In the genomic region with DNA sequence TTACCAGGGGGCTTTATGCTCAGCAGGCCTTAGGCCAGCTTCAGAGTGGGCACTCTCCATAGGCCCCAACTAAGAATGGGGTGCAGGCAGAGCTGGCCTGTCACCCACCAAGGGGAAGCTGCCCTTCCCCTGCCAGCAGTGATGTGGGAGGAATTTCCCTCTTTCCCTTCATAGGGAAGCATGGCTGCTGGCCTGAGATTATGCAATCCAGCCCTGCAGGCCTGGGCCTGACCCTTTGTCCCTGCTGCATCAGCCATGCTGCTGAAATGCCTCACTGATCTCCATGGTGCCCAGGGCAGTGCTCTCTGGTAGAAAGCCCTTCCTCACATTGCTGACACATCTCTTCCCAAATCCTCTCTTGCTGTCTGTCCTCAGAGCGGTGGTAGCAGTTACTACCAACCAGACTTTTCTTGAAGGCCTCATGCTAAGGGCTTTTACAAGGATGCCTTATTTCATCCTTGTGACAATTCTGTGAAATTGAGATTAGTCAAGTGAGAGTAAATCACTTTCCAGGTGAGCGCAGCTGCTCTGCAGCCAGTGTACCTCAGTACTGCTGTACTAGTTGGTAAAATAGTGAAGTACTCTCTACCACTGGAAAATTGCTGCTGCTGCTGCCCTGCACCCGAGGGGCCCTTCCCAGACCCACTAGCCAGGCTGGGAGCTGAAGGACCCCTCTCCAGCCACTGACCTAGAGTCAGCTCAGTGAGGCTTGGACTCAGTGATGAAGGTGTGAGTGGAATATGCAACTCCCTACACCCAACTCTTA, we compare ENCODE assay signal across 10 cellular contexts. TPM values are rescaled to one million over a fixed set of nuclear protein-coding genes. Genes with fewer than 3 reads are reported as not detected.
DNase-seq lines count a peak whose midpoint lies in the region; ATAC-seq and TF ChIP-seq lines count a peak whose summit lies in the region.
"Had no signal": no experiment of that assay in that cellular context is flagged by ENCODE, and none has a peak within 500 bp of the region (broad histone marks: within the 10 kb centered on the region; RNA-seq: fewer than 3 reads in every experiment).

No MANE protein-coding gene starts in this region.

- H3K9me3 ChIP-seq in mammary epithelial cell (replicated peaks; ENCODE audit: insufficient read depth, low read length) (no peaks in the 10 kb centered on the region), sigmoid colon (no peaks in the 10 kb centered on the region)

- 40% methylated on average over 3 of the region's 3 CpGs for WGBS in mammary epithelial cell (ENCODE audit: low coverage, missing lambda C conversion rate)
- 88 to 89% methylated on average over 3 of the region's 3 CpGs for WGBS in sigmoid colon, 2 donors

- H2AFZ ChIP-seq in mammary epithelial cell (ENCODE audit: low read depth, low read length) = peak overlapping the region; percentile 93

- H3K36me3 ChIP-seq in mammary epithelial cell (ENCODE audit: insufficient read depth, low read length) = no peaks in the 10 kb centered on the region
- H3K36me3 ChIP-seq in sigmoid colon = peaks cover 0 to 8% (median 0%) of the 10 kb centered on the region in 4 donors
- H3K36me3 ChIP-seq in H7 (replicated peaks; ENCODE audit: control insufficient read depth, insufficient read depth, low read length) = no peaks in the 10 kb centered on the region; the same call in 1 of the 2 replicates

- TF ChIP-seq CTCF in mammary epithelial cell (conservative IDR thresholded peaks at IDR 0.05 in 1 of 2, IDR thresholded peaks at IDR 0.05 in 1 of 2; ENCODE audit: extremely low read depth in 1 of 2, insufficient read depth in 1 of 2, low read depth in 1 of 2, low read length in 2 of 2) = no peak
- no peak for TF ChIP-seq CTCF in sigmoid colon (IDR thresholded peaks at IDR 0.05)

- peak overlapping the region; percentile 3 for H3K4me2 ChIP-seq in mammary epithelial cell (ENCODE audit: insufficient read depth, low read depth, low read length)

- DNase-seq in GM04504 (ENCODE audit: low read depth) (peak; percentile 36), mammary epithelial cell (peak; percentile 84), iris pigment epithelial cell (ENCODE audit: low read depth) (peak; percentile 69), sigmoid colon (peak; percentile 88), LoVo (ENCODE audit: low spot score) (no peak), H7 (no peak)

- CTCF ChIA-PET in mammary epithelial cell (lab: Charles Lee; ENCODE audit: low non-redundant PET) = no interaction called here

- intact Hi-C loops in mammary epithelial cell (cut with micrococcal nuclease) (loop anchor here (1.0 kb wide), 1 partner anchor 34 kb away; a partner anchor contains a TSS), sigmoid colon (cut with DNase I) (loop anchor here (2.0 to 5.0 kb wide), 2 partner anchors 33 to 50 kb away; a partner anchor contains a TSS)

- no peaks in the 10 kb centered on the region for H3K27me3 ChIP-seq in mammary epithelial cell (ENCODE audit: insufficient read depth, low read length)
- H3K27me3 ChIP-seq in sigmoid colon = no peaks in the 10 kb centered on the region
- no peaks in the 10 kb centered on the region for H3K27me3 ChIP-seq in H7 (ENCODE audit: control insufficient read depth, insufficient read depth, low read length)

- ATAC-seq in GM21367 (IDR thresholded peaks at IDR 0.05; ENCODE audit: unreplicated experiment) (no peak), HG03139 (IDR thresholded peaks at IDR 0.05; ENCODE audit: unreplicated experiment) (no peak)

- dilution Hi-C loops in mammary epithelial cell (cut with HindIII; ENCODE audit: low sequenced_read_pairs) = loop anchor here (5.0 kb wide), 1 partner anchor 50 kb away; no protein-coding TSS in a partner anchor

- in situ Hi-C loops in mammary epithelial cell (cut with MboI; ENCODE audit: low sequenced_read_pairs in 2 of 2) = no loop called here

- no TSS peak for BruUV-seq in mammary epithelial cell (replicated peaks; lab: Mats Ljungman, UMichigan)

- no peak for TF ChIP-seq EP300 in sigmoid colon (IDR thresholded peaks at IDR 0.05)

- no peaks in the 10 kb centered on the region for H4K20me1 ChIP-seq in mammary epithelial cell (ENCODE audit: insufficient read depth, low read length)

- peak overlapping the region; percentile 57 for H3K27ac ChIP-seq in mammary epithelial cell (ENCODE audit: insufficient read depth, low read depth, low read length)
- H3K27ac ChIP-seq in sigmoid colon = peak overlapping the region; percentile 82 to 85 (median 83)

- H3K9ac ChIP-seq in mammary epithelial cell (ENCODE audit: insufficient read depth, low read length) = peak overlapping the region; percentile 1

- TF ChIP-seq POLR2A in sigmoid colon (IDR thresholded peaks at IDR 0.05) = no peak

- H3K4me3 ChIP-seq in mammary epithelial cell (replicated peaks in 1 of 3; ENCODE audit: insufficient read depth in 1 of 3, low read depth in 2 of 3, low read length in 3 of 3) = no peak overlapping the region
- no peak overlapping the region for H3K4me3 ChIP-seq in sigmoid colon
- H3K4me3 ChIP-seq in H7 (ENCODE audit: insufficient read depth, low read depth, low read length) = no peak overlapping the region

- H3K4me1 ChIP-seq in mammary epithelial cell (ENCODE audit: insufficient read depth, low read length) = peaks cover 21% of the 10 kb centered on the region
- peaks cover 0 to 26% (median 23%) of the 10 kb centered on the region in 4 donors for H3K4me1 ChIP-seq in sigmoid colon

- H3K79me2 ChIP-seq in mammary epithelial cell (ENCODE audit: insufficient read depth, low read length) = no peaks in the 10 kb centered on the region

RNA-seq across cellular contexts. Expression of a gene that starts 33.8 kb away (rescaled TPM):
- total RNA-seq in mammary epithelial cell = 10 to 100 TPM; 16.4 to 55.3 TPM
- 14.3 TPM for polyA plus RNA-seq in mammary epithelial cell
- 12.7 TPM for polyA minus RNA-seq in mammary epithelial cell
- total RNA-seq in sigmoid colon = 10 to 100 TPM; 24.4 to 36.8 (median 30.0) TPM
- 10 to 100 TPM in 1 of 3 donors, 1 to 10 TPM in 2; 3.5 to 14.8 (median 7.2) TPM for polyA plus RNA-seq in sigmoid colon
- 24.4 and 32.0 TPM in 2 replicates for total RNA-seq in H7 (2014; rRNA removed; shearing (Covaris generic))
- total RNA-seq: T-helper 1 cell treated with Interleukin-12 subunit alpha and Interleukin-12 subunit beta and Interleukin-4 antibody, amounts not matched to agents 30 ng/mL and 1 ng/mL, for 36 hours had no signal

RNA-seq across cellular contexts. Expression of a gene that starts 52.3 kb away (rescaled TPM):
- total RNA-seq in mammary epithelial cell (1 to 10 TPM; 1.5 to 2.8 TPM), sigmoid colon (10 to 100 TPM; 15.1 to 19.4 (median 17.2) TPM)
- polyA plus RNA-seq in mammary epithelial cell (0.41 TPM), sigmoid colon (under 1 TPM; 0.23 to 0.63 (median 0.60) TPM)
- polyA minus RNA-seq in mammary epithelial cell = not detected
- total RNA-seq in H7 (2014; rRNA removed; shearing (Covaris generic)) = 5.6 and 10.9 TPM in 2 replicates

RNA-seq across cellular contexts. Expression of a gene that starts 52.5 kb away (rescaled TPM):
- total RNA-seq in mammary epithelial cell = under 1 TPM in 1 of 2 donors, not detected in 1; 0.50 TPM
- polyA plus RNA-seq in mammary epithelial cell = not detected
- not detected for polyA minus RNA-seq in mammary epithelial cell
- not detected for total RNA-seq in sigmoid colon
- under 1 TPM in 1 of 3 donors, not detected in 2; 0.23 TPM for polyA plus RNA-seq in sigmoid colon
- total RNA-seq in H7 (2014; rRNA removed; shearing (Covaris generic)) = 0.35 TPM in 1 of 2 replicates, not detected in the other
- total RNA-seq: dermis microvascular lymphatic vessel endothelial cell; T-helper 1 cell treated with Interleukin-12 subunit alpha and Interleukin-12 subunit beta and Interleukin-4 antibody, amounts not matched to agents 30 ng/mL and 1 ng/mL, for 36 hours had no signal

Comparison
In these comparisons a context has a peak if more than half of its experiments do, and no peak if none do; other contexts are left out.
1. DNase-seq: peak in GM04504 (single experiment), mammary epithelial cell (single experiment), iris pigment epithelial cell (single experiment) and sigmoid colon (single experiment); none in LoVo (single experiment) and H7 (single experiment).